ENCODE assay signal across 15 cellular contexts in the genomic region with DNA sequence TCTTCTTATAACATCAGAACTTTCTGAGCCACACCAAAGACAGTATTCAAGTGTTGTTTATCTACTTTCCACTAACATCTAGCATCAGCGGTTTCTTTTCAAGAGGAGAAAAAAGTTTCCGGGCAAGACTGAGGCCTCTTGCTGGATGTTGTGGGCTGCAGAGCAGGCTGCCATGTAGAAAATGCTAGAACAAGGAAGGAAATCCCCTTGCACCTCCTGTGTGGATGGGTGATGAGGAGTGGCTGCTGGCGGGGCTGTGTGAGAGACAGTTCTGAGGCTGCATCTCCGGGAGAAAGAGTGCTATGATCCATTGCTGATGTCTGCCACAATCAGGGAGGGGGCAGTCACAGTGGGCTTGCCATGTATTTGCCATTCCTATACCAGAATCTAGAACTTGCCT. TPM values are rescaled to one million over a fixed set of nuclear protein-coding genes. Genes with fewer than 3 reads are reported as not detected.
DNase-seq lines count a peak whose midpoint lies in the region; ATAC-seq and TF ChIP-seq lines count a peak whose summit lies in the region.
"Had no signal": no experiment of that assay in that cellular context is flagged by ENCODE, and none has a peak within 500 bp of the region (broad histone marks: within the 10 kb centered on the region; RNA-seq: fewer than 3 reads in every experiment).

No MANE protein-coding gene starts in this region.

- H3K27ac ChIP-seq in heart right ventricle, result peak overlapping the region in 2 of 10 donors; percentile 37 to 42
- H3K27ac ChIP-seq: brain microvascular endothelial cell, VCaP had no signal

- intact Hi-C loops in heart right ventricle (cut with DNase I), result no loop called here

- no peaks in the 10 kb centered on the region for H3K36me3 ChIP-seq in heart right ventricle
- H3K36me3 ChIP-seq: brain microvascular endothelial cell had no signal

- 69 to 77% methylated on average over 4 of the region's 4 CpGs for WGBS in heart right ventricle, 2 donors

- no peaks in the 10 kb centered on the region for H3K4me1 Mint-ChIP-seq in central memory CD8-positive, alpha-beta T cell

- TF ChIP-seq CTCF in GM10266 (IDR thresholded peaks at IDR 0.05; ENCODE audit: control insufficient read depth, insufficient read depth, low read depth, missing control alignments) (no peak), GM10248 (IDR thresholded peaks at IDR 0.05; ENCODE audit: control extremely low read depth, extremely low read depth, low read depth, missing control alignments) (no peak), heart right ventricle (IDR thresholded peaks at IDR 0.05) (no peak)

- no peak overlapping the region for H3K4me3 Mint-ChIP-seq in central memory CD8-positive, alpha-beta T cell

- no peaks in the 10 kb centered on the region for H3K27me3 ChIP-seq in heart right ventricle
- H3K27me3 ChIP-seq: brain microvascular endothelial cell had no signal

- no peak overlapping the region for H3K4me3 ChIP-seq in heart right ventricle

- H3K27me3 Mint-ChIP-seq in central memory CD8-positive, alpha-beta T cell, result no peaks in the 10 kb centered on the region

- H3K27ac Mint-ChIP-seq in central memory CD8-positive, alpha-beta T cell (ENCODE audit: low read depth), result no peak overlapping the region
- H3K27ac Mint-ChIP-seq: progenitor cell of endocrine pancreas had no signal

- peaks cover 2% of the 10 kb centered on the region for H3K36me3 Mint-ChIP-seq in central memory CD8-positive, alpha-beta T cell (ENCODE audit: insufficient read depth)

- peaks cover 0 to 26% (median 0%) of the 10 kb centered on the region in 9 donors for H3K4me1 ChIP-seq in heart right ventricle

- no peaks in the 10 kb centered on the region for H3K9me3 ChIP-seq in heart right ventricle

- peak; percentile 43 for ATAC-seq in central memory CD8-positive, alpha-beta T cell (replicated peaks; ENCODE audit: extremely low read depth, poor library complexity, severe bottlenecking)
- no peak for ATAC-seq in heart right ventricle

- POLR2A ChIA-PET in GM10248 (lab: Yijun Ruan, JAX), result no interaction called here

- CTCF ChIA-PET in GM10248 (lab: Yijun Ruan, JAX), result no interaction called here

- DNase-seq in T follicular helper cell (ENCODE audit: low read depth) (peak; percentile 31), GM10266 (ENCODE audit: extremely low spot score) (no peak), COR-L47 (lab: John Stamatoyannopoulos, UW) (no peak), GM10248 (ENCODE audit: extremely low spot score) (no peak), heart right ventricle (no peak)
- DNase-seq in activated CD8-positive, alpha-beta memory T cell treated with anti-CD3 and anti-CD28 coated beads, Interleukin-2, amount 50 U/mL, for 48 hours, result peak; percentile 64
- no peak for DNase-seq in central memory CD8-positive, alpha-beta T cell (ENCODE audit: low spot score in 2 of 2)
- DNase-seq in stimulated activated CD4-positive, alpha-beta T cell treated with anti-CD3 and anti-CD28 coated beads, TNF-alpha, amount 100 ng/mL, for 4 hours (ENCODE audit: low read depth in 3 of 3), result peak; percentile 25 to 36 (median 31)
- DNase-seq: brain microvascular endothelial cell, C1 segment of cervical spinal cord, GF-D8, NCI-H1105, NCI-H510A had no signal

- H3K9me3 Mint-ChIP-seq in central memory CD8-positive, alpha-beta T cell, result no peaks in the 10 kb centered on the region

RNA-seq across cellular contexts. Expression of a gene that starts 37.8 kb away (rescaled TPM):
- 100 to 1,000 TPM; 116 to 248 (median 137) TPM for total RNA-seq in heart right ventricle
- polyA plus RNA-seq in heart right ventricle, result 10 to 100 TPM; 66.0 to 84.2 TPM

Comparison
In these comparisons a context has a peak if more than half of its experiments do, and no peak if none do; other contexts are left out.
1. DNase-seq: peak in T follicular helper cell (single experiment), activated CD8-positive, alpha-beta memory T cell treated with anti-CD3 and anti-CD28 coated beads, Interleukin-2, amount 50 U/mL, for 48 hours (single experiment) and stimulated activated CD4-positive, alpha-beta T cell treated with anti-CD3 and anti-CD28 coated beads, TNF-alpha, amount 100 ng/mL, for 4 hours (3 of 3); none in central memory CD8-positive, alpha-beta T cell (0 of 2), GM10266 (single experiment), COR-L47 (single experiment), GM10248 (single experiment) and heart right ventricle (0 of 2).